28 cellular contexts compared by ENCODE assay signal in genomic region chr1:15243275-15244043, GRCh38. TPM values are rescaled to one million over a fixed set of nuclear protein-coding genes. Genes with fewer than 3 reads are reported as not detected.
DNase-seq lines count a peak whose midpoint lies in the region; ATAC-seq, FAIRE-seq and TF ChIP-seq lines count a peak whose summit lies in the region.
"Had no signal": no experiment of that assay in that cellular context is flagged by ENCODE, and none has a peak within 500 bp of the region (broad histone marks: within the 10 kb centered on the region; RNA-seq: fewer than 3 reads in every experiment).

No MANE protein-coding gene starts in this region.

- H3K23ac ChIP-seq in H1 (ENCODE audit: insufficient read length) = no peak overlapping the region
- H3K23ac ChIP-seq in trophoblast cell (ENCODE audit: low read length) = no peak overlapping the region

- peak; percentile 58 for ATAC-seq in activated CD8-positive, alpha-beta T cell treated with anti-CD3 and anti-CD28 coated beads for 36 hours
- ATAC-seq in activated CD8-positive, alpha-beta T cell treated with anti-CD3 and anti-CD28 coated beads, Interleukin-2, amount 10 ng/mL, durations not matched to agents 7 days and 5 days = no peak
- ATAC-seq in GM21737 (IDR thresholded peaks at IDR 0.05; ENCODE audit: unreplicated experiment) = no peak
- ATAC-seq: naive thymus-derived CD4-positive, alpha-beta T cell; WTC11 had no signal

- H3K14ac ChIP-seq in H1 (ENCODE audit: insufficient read length) (no peak overlapping the region), trophoblast cell (ENCODE audit: low read length) (no peak overlapping the region)

- no peak overlapping the region for H4K8ac ChIP-seq in H1 (ENCODE audit: extremely low read depth, insufficient read depth, low read length)
- no peak overlapping the region for H4K8ac ChIP-seq in trophoblast cell (ENCODE audit: low read depth, low read length)

- POLR2A ChIA-PET in activated CD8-positive, alpha-beta T cell treated with anti-CD3 and anti-CD28 coated beads for 36 hours (lab: Charles Lee) = no interaction called here
- POLR2A ChIA-PET in activated CD8-positive, alpha-beta T cell treated with anti-CD3 and anti-CD28 coated beads, Interleukin-2, amount 10 ng/mL, durations not matched to agents 7 days and 5 days (lab: Charles Lee) = no interaction called here
- POLR2A ChIA-PET in H1 (lab: Charles Lee; ENCODE audit: partially characterized antibody) = no interaction called here

- H3K27me3 Mint-ChIP-seq in activated CD8-positive, alpha-beta T cell treated with anti-CD3 and anti-CD28 coated beads for 36 hours = peaks cover 49% of the 10 kb centered on the region
- peaks cover 52% of the 10 kb centered on the region for H3K27me3 Mint-ChIP-seq in activated CD8-positive, alpha-beta T cell treated with anti-CD3 and anti-CD28 coated beads, Interleukin-2, amount 10 ng/mL, durations not matched to agents 7 days and 5 days (ENCODE audit: low read depth)

- H2BK15ac ChIP-seq in H1 (ENCODE audit: low read length) = 0 out of 2 replicates have a peak overlapping the region, but pooled peaks have one; percentile 40

- H3K18ac ChIP-seq in H1 (ENCODE audit: extremely low read depth, low read length) (no peak overlapping the region), trophoblast cell (ENCODE audit: low read length) (no peak overlapping the region)

- H2AK5ac ChIP-seq in H1 (ENCODE audit: low read depth, low read length) (no peak overlapping the region), trophoblast cell (ENCODE audit: low read length) (no peak overlapping the region)

- in situ Hi-C loops in GM13977 (cut with MboI; ENCODE audit: low pct_unique_long_range_greater_than_20kb, low sequenced_read_pairs, unreplicated experiment) = no loop called here

- H2BK12ac ChIP-seq in H1 (ENCODE audit: low read depth, low read length) = no peak overlapping the region
- H2BK12ac ChIP-seq in trophoblast cell (ENCODE audit: low read length) = no peak overlapping the region

- H2BK20ac ChIP-seq in H1 (ENCODE audit: low read length) = peak overlapping the region; percentile 48; the same call in 1 of the 2 replicates

- H4K91ac ChIP-seq in H1 (replicated peaks; ENCODE audit: insufficient read length, low read length) (no peak overlapping the region), trophoblast cell (ENCODE audit: low read depth, low read length) (no peak overlapping the region)

- no peak for FAIRE-seq in H1 (lab: Jason Lieb, UNC)
- FAIRE-seq: D721Med, G401.6, keratinocyte had no signal

- TF ChIP-seq POLR2A in H1 (IDR thresholded peaks at IDR 0.05; ENCODE audit: control extremely low read depth in 1 of 2, low read depth in 2 of 2, low read length in 2 of 2) = no peak

- no peak overlapping the region for H3K4me2 ChIP-seq in H1 (ENCODE audit: insufficient read depth in 1 of 2, low read depth in 2 of 2, low read length in 2 of 2)
- H3K4me2 ChIP-seq in trophoblast cell (ENCODE audit: low read length) = no peak overlapping the region
- H3K4me2 ChIP-seq: hepatocyte, SK-N-SH, smooth muscle cell had no signal

- H3K27ac Mint-ChIP-seq in activated CD8-positive, alpha-beta T cell treated with anti-CD3 and anti-CD28 coated beads for 36 hours = no peak overlapping the region
- no peak overlapping the region for H3K27ac Mint-ChIP-seq in activated CD8-positive, alpha-beta T cell treated with anti-CD3 and anti-CD28 coated beads, Interleukin-2, amount 10 ng/mL, durations not matched to agents 7 days and 5 days
- H3K27ac Mint-ChIP-seq: activated naive CD4-positive, alpha-beta T cell treated with anti-CD3 and anti-CD28 coated beads, Interleukin-2, amount 50 U/mL, for 24 hours; dendritic cell treated with granulocyte-macrophage colony-stimulating factor and Interleukin-4, amounts not matched to agents 40 ng/mL and 50 ng/mL, for 4 days; naive thymus-derived CD4-positive, alpha-beta T cell; WTC11 had no signal

- no peak overlapping the region for H3K56ac ChIP-seq in H1 (replicated peaks; ENCODE audit: insufficient read length, low read depth, low read length)

- peak; percentile 37 for DNase-seq in activated CD8-positive, alpha-beta T cell treated with anti-CD3 and anti-CD28 coated beads for 36 hours
- no peak for DNase-seq in activated CD8-positive, alpha-beta T cell treated with anti-CD3 and anti-CD28 coated beads, Interleukin-2, amount 10 ng/mL, durations not matched to agents 7 days and 5 days
- DNase-seq in GM13977 (ENCODE audit: low spot score) (peak; percentile 38), H1 (ENCODE audit: low read depth in 1 of 2, low spot score in 2 of 2) (no peak), trophoblast cell (peak; percentile 65 to 75), coronary artery (ENCODE audit: low spot score) (no peak), GM19238 (ENCODE audit: insufficient read length, low spot score) (no peak)
- DNase-seq: ACHN; brain microvascular endothelial cell; C1 segment of cervical spinal cord; foreskin fibroblast; HCEC 1CT; naive thymus-derived CD4-positive, alpha-beta T cell; NCI-H226; SK-N-SH; stimulated activated CD4-positive, alpha-beta T cell treated with anti-CD3 and anti-CD28 coated beads, Interleukin-4, amount 100 ng/mL, for 1 hour; substantia nigra had no signal

- H2AFZ ChIP-seq in H1 (ENCODE audit: low read length) = no peak overlapping the region
- H2AFZ ChIP-seq in trophoblast cell (ENCODE audit: insufficient read depth, low read length, poor library complexity) = no peak overlapping the region
- H2AFZ ChIP-seq: hepatocyte had no signal

- H3K27ac ChIP-seq in H1 (ENCODE audit: low read depth, low read length) (no peak overlapping the region), trophoblast cell (ENCODE audit: low read depth, low read length) (no peak overlapping the region), coronary artery (no peak overlapping the region)
- H3K27ac ChIP-seq: brain microvascular endothelial cell, hepatocyte, prostate gland had no signal

- H3K9me3 ChIP-seq in H1 (ENCODE audit: insufficient read depth in 2 of 2, low read depth in 1 of 2, low read length in 1 of 2) (no peaks in the 10 kb centered on the region), trophoblast cell (ENCODE audit: insufficient read depth, low read depth, low read length) (peaks cover 3% of the 10 kb centered on the region)
- H3K9me3 ChIP-seq: prostate gland, SK-N-SH had no signal

- 81% methylated on average over 10 of the region's 10 CpGs; no CpG with 5 or more reads in 1 of the 2 experiments for WGBS in H1 (ENCODE audit: extremely low coverage in 1 of 2, insufficient coverage in 1 of 2, insufficient read length in 1 of 2, insufficient replicate concordance in 2 of 2, low coverage in 1 of 2, low lambda C conversion rate in 2 of 2, missing lambda C conversion rate in 1 of 2), 2 experiments
- WGBS in trophoblast cell (ENCODE audit: extremely low coverage, insufficient coverage, insufficient read length) = no CpG with 5 or more reads among the region's 10 CpGs

- H3K79me1 ChIP-seq in H1 (ENCODE audit: low read depth, low read length) = no peaks in the 10 kb centered on the region
- no peaks in the 10 kb centered on the region for H3K79me1 ChIP-seq in trophoblast cell (ENCODE audit: low read length)

- TF ChIP-seq RAD21 in H1 (IDR thresholded peaks at IDR 0.05 in 1 of 2, conservative IDR thresholded peaks at IDR 0.05 in 1 of 2; ENCODE audit: low read depth in 2 of 2, low read length in 2 of 2) = no peak

- H4K12ac ChIP-seq in trophoblast cell (ENCODE audit: low read depth, low read length) = no peak overlapping the region

- no peak overlapping the region for H3K4ac ChIP-seq in H1 (replicated peaks; ENCODE audit: insufficient read length, low read depth, low read length)
- H3K4ac ChIP-seq in trophoblast cell (ENCODE audit: low read depth, low read length) = no peak overlapping the region

- no peaks in the 10 kb centered on the region for H3K36me3 ChIP-seq in H1 (ENCODE audit: control insufficient read depth in 2 of 4, insufficient read depth in 4 of 4, low read length in 3 of 4)
- H3K36me3 ChIP-seq in trophoblast cell (ENCODE audit: control insufficient read depth in 1 of 2, insufficient read depth in 2 of 2, low read length in 2 of 2) = no peaks in the 10 kb centered on the region
- H3K36me3 ChIP-seq: brain microvascular endothelial cell, prostate gland had no signal

- H3K23me2 ChIP-seq in H1 (ENCODE audit: low read depth, low read length) = peaks cover 3% of the 10 kb centered on the region; the same call in 1 of the 2 replicates

- H3K36me3 Mint-ChIP-seq in activated CD8-positive, alpha-beta T cell treated with anti-CD3 and anti-CD28 coated beads for 36 hours (ENCODE audit: low read depth) = peaks cover 9% of the 10 kb centered on the region
- H3K36me3 Mint-ChIP-seq in activated CD8-positive, alpha-beta T cell treated with anti-CD3 and anti-CD28 coated beads, Interleukin-2, amount 10 ng/mL, durations not matched to agents 7 days and 5 days (ENCODE audit: low read depth) = peaks cover 10% of the 10 kb centered on the region
- H3K36me3 Mint-ChIP-seq: activated naive CD4-positive, alpha-beta T cell treated with anti-CD3 and anti-CD28 coated beads, Interleukin-2, amount 50 U/mL, for 24 hours; WTC11 had no signal

- no peaks in the 10 kb centered on the region for H3K27me3 ChIP-seq in H1 (replicated peaks in 1 of 4; ENCODE audit: control insufficient read depth in 3 of 4, extremely low read depth in 1 of 4, insufficient read depth in 3 of 4, low read length in 3 of 4)
- H3K27me3 ChIP-seq in trophoblast cell (ENCODE audit: insufficient read depth, low read length) = peaks cover 2% of the 10 kb centered on the region
- H3K27me3 ChIP-seq: brain microvascular endothelial cell, hepatocyte had no signal

- no peak overlapping the region for H3K9ac ChIP-seq in H1 (replicated peaks in 1 of 4; ENCODE audit: extremely low read depth in 1 of 4, low read depth in 3 of 4, low read length in 3 of 4)
- H3K9ac ChIP-seq in trophoblast cell (ENCODE audit: low read length) = no peak overlapping the region
- H3K9ac ChIP-seq: SK-N-SH had no signal

- no peak overlapping the region for H3K4me3 ChIP-seq in H1 (ENCODE audit: extremely low read depth in 1 of 4, insufficient read depth in 2 of 4, low read depth in 3 of 4, low read length in 4 of 4)
- no peak overlapping the region for H3K4me3 ChIP-seq in trophoblast cell (ENCODE audit: low read depth, low read length)
- no peak overlapping the region for H3K4me3 ChIP-seq in coronary artery
- H3K4me3 ChIP-seq: hepatocyte, prostate gland, smooth muscle cell had no signal

- peaks cover 29% of the 10 kb centered on the region for H3K4me1 Mint-ChIP-seq in activated CD8-positive, alpha-beta T cell treated with anti-CD3 and anti-CD28 coated beads for 36 hours (ENCODE audit: low read depth)
- peaks cover 24% of the 10 kb centered on the region for H3K4me1 Mint-ChIP-seq in activated CD8-positive, alpha-beta T cell treated with anti-CD3 and anti-CD28 coated beads, Interleukin-2, amount 10 ng/mL, durations not matched to agents 7 days and 5 days (ENCODE audit: low read depth)

- H2BK5ac ChIP-seq in H1 (ENCODE audit: low read depth, low read length) (no peak overlapping the region), trophoblast cell (ENCODE audit: low read depth, low read length, poor library complexity) (no peak overlapping the region)

- intact Hi-C loops in activated CD8-positive, alpha-beta T cell treated with anti-CD3 and anti-CD28 coated beads for 36 hours (cut with micrococcal nuclease) = no loop called here

- TF ChIP-seq EP300 in H1 (IDR thresholded peaks at IDR 0.05; ENCODE audit: borderline replicate concordance in 1 of 2, low read depth in 2 of 2, low read length in 2 of 2) = no peak

- peaks cover 7% of the 10 kb centered on the region for H3K9me3 Mint-ChIP-seq in activated CD8-positive, alpha-beta T cell treated with anti-CD3 and anti-CD28 coated beads for 36 hours
- peaks cover 8% of the 10 kb centered on the region for H3K9me3 Mint-ChIP-seq in activated CD8-positive, alpha-beta T cell treated with anti-CD3 and anti-CD28 coated beads, Interleukin-2, amount 10 ng/mL, durations not matched to agents 7 days and 5 days (ENCODE audit: insufficient read depth)
- H3K9me3 Mint-ChIP-seq: activated naive CD4-positive, alpha-beta T cell treated with anti-CD3 and anti-CD28 coated beads, Interleukin-2, amount 50 U/mL, for 24 hours; WTC11 had no signal

- no peaks in the 10 kb centered on the region for H3K79me2 ChIP-seq in H1 (ENCODE audit: control insufficient read depth in 1 of 2, insufficient read depth in 2 of 2, low read length in 2 of 2)
- no peaks in the 10 kb centered on the region for H3K79me2 ChIP-seq in trophoblast cell (ENCODE audit: control insufficient read depth, insufficient read depth, low read length, poor library complexity)
- H3K79me2 ChIP-seq: hepatocyte had no signal

- CTCF ChIA-PET in activated CD8-positive, alpha-beta T cell treated with anti-CD3 and anti-CD28 coated beads for 36 hours (lab: Charles Lee) = no interaction called here
- CTCF ChIA-PET in activated CD8-positive, alpha-beta T cell treated with anti-CD3 and anti-CD28 coated beads, Interleukin-2, amount 10 ng/mL, durations not matched to agents 7 days and 5 days (lab: Charles Lee) = interaction anchor here (1.1 kb wide), 1 partner anchor 115 kb away, joined by 3 read pairs; no protein-coding TSS in a partner anchor
- CTCF ChIA-PET in H1 (lab: Charles Lee; ENCODE audit: partially characterized antibody) = interaction anchor here (0.6 to 1.2 kb wide), 2 partner anchors 28 to 138 kb away, joined by 3 read pairs; no protein-coding TSS in a partner anchor

- H3K4me1 ChIP-seq in H1 (replicated peaks in 1 of 4; ENCODE audit: control insufficient read depth in 3 of 4, insufficient read depth in 4 of 4, low read length in 3 of 4) (peaks cover 0 to 10% (median 2%) of the 10 kb centered on the region in 4 experiments; a peak in 5 of 7 replicates), trophoblast cell (ENCODE audit: control insufficient read depth in 1 of 2, insufficient read depth in 2 of 2, low read length in 2 of 2) (peaks cover 3 to 8% of the 10 kb centered on the region in 2 experiments)
- H3K4me1 ChIP-seq: prostate gland had no signal

- no peak overlapping the region for H3K4me3 Mint-ChIP-seq in activated CD8-positive, alpha-beta T cell treated with anti-CD3 and anti-CD28 coated beads for 36 hours
- no peak overlapping the region for H3K4me3 Mint-ChIP-seq in activated CD8-positive, alpha-beta T cell treated with anti-CD3 and anti-CD28 coated beads, Interleukin-2, amount 10 ng/mL, durations not matched to agents 7 days and 5 days
- H3K4me3 Mint-ChIP-seq: activated naive CD4-positive, alpha-beta T cell treated with anti-CD3 and anti-CD28 coated beads, Interleukin-2, amount 50 U/mL, for 24 hours; dendritic cell treated with granulocyte-macrophage colony-stimulating factor and Interleukin-4, amounts not matched to agents 40 ng/mL and 50 ng/mL, for 4 days; naive thymus-derived CD4-positive, alpha-beta T cell; WTC11 had no signal

- TF ChIP-seq CTCF in activated CD8-positive, alpha-beta T cell treated with anti-CD3 and anti-CD28 coated beads for 36 hours (IDR thresholded peaks at IDR 0.05) = no peak
- TF ChIP-seq CTCF in GM13977 (IDR thresholded peaks at IDR 0.05; ENCODE audit: extremely low read depth, insufficient read depth, missing control alignments) = no peak
- no peak for TF ChIP-seq CTCF in H1 (IDR thresholded peaks at IDR 0.05; ENCODE audit: control extremely low read depth in 1 of 3, insufficient read depth in 1 of 3, low read depth in 1 of 3, low read length in 3 of 3)
- no peak for TF ChIP-seq CTCF in coronary artery (IDR thresholded peaks at IDR 0.05)

- H2BK120ac ChIP-seq in H1 (replicated peaks; ENCODE audit: low read depth, low read length) = no peak overlapping the region
- no peak overlapping the region for H2BK120ac ChIP-seq in trophoblast cell (ENCODE audit: insufficient read depth, low read length, poor library complexity)

- H4K20me1 ChIP-seq in H1 (replicated peaks in 1 of 2; ENCODE audit: control insufficient read depth in 1 of 2, insufficient read depth in 2 of 2, low read length in 2 of 2) = no peaks in the 10 kb centered on the region

- H4K5ac ChIP-seq in H1 (ENCODE audit: insufficient read length, low read depth, low read length) = no peak overlapping the region

RNA-seq across cellular contexts. Expression of gene FHAD1, which starts 3.6 kb away (rescaled TPM):
- under 1 TPM; 0.07 to 0.16 TPM for total RNA-seq in activated CD8-positive, alpha-beta T cell treated with anti-CD3 and anti-CD28 coated beads for 36 hours
- under 1 TPM; 0.21 to 0.55 TPM for total RNA-seq in activated CD8-positive, alpha-beta T cell treated with anti-CD3 and anti-CD28 coated beads, Interleukin-2, amount 10 ng/mL, durations not matched to agents 7 days and 5 days
- 0.69 and 1.5 TPM in 2 replicates for total RNA-seq in H1 (2021; fragmentation: NEBNext Ultra II Directional; extraction: Animal tissue kit (Norgen Biotek cat#: 25700))
- 0.39 TPM in 2 replicates for polyA plus RNA-seq in H1 (2011; rRNA removed)
- polyA plus RNA-seq in H1 (2011; cell fraction: cytosol; rRNA removed) = 0.44 TPM
- 0.80 TPM for polyA plus RNA-seq in H1 (2011; cell fraction: nucleus; rRNA removed)
- polyA plus RNA-seq in H1 (2012, experiment 1 of 2) = 1.4 to 2.1 TPM (median 1.6 TPM) in 4 replicates
- 0.22 TPM for polyA plus RNA-seq in H1 (2012, experiment 2 of 2)
- 0.49 TPM for polyA plus RNA-seq in H1 (2013, experiment 1 of 2)
- 0.64 TPM for polyA plus RNA-seq in H1 (2013, experiment 2 of 2)
- 0.95 and 0.98 TPM in 2 replicates for polyA minus RNA-seq in H1 (2011; rRNA and poly(A)+ RNA removed)
- 4.1 TPM for polyA minus RNA-seq in H1 (2011; cell fraction: cytosol; rRNA and poly(A)+ RNA removed)
- polyA minus RNA-seq in H1 (2011; cell fraction: nucleus; rRNA and poly(A)+ RNA removed) = 0.40 TPM
- 0.06 and 0.11 TPM in 2 replicates for polyA plus RNA-seq in trophoblast cell (2013)
- total RNA-seq: lung microvascular endothelial cell, smooth muscle cell had no signal
- polyA plus RNA-seq: naive thymus-derived CD4-positive, alpha-beta T cell had no signal

Comparison
In these comparisons a context has a peak if more than half of its experiments do, and no peak if none do; other contexts are left out.
1. DNase-seq: peak in activated CD8-positive, alpha-beta T cell treated with anti-CD3 and anti-CD28 coated beads for 36 hours (single experiment), GM13977 (single experiment) and trophoblast cell (2 of 2); none in activated CD8-positive, alpha-beta T cell treated with anti-CD3 and anti-CD28 coated beads, Interleukin-2, amount 10 ng/mL, durations not matched to agents 7 days and 5 days (single experiment), H1 (0 of 2), coronary artery (single experiment) and GM19238 (single experiment).